In the genomic region with DNA sequence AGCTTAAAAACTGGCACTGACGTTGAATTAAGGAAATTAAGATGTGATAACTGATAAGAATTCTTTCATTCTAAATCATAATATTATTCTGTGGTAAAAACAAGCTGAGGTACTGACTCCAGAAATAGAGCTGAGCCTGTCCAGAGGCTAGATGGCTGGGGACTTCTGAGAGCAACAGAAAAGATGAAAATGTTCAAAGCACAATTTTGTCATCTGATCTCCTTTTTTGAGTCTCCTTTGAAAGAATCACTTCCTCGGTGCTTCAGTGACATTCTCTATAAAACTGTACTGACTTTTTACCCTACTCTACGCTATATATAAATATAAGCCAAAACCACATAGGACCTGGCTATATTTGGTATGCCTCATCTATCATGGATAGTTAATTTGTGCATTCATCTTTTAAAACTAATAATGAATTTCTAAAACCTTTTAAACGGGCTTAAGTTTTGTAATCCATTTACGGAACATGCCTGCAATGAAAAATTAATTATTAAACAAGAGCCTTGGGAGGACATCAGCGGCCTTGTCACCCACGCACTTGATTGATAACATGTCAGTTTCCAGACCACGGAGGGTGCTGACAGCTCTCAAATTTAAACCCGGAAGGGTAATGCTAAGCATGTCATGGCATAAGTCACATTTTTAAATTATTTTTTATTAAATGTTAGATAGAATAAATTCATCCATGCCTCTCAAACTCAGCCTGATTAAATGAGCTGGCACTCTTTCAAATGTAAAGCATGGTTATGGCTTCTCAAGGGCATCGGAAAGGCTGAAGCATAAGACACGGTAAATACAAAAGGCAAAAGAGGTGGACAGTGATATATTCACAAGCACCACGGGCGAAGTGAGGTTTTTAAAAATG, we compare ENCODE assay signal across 9 cellular contexts.
A peak's percentile ranks its signal among the peaks of the same experiment; 100 is the strongest.
DNase-seq lines count a peak whose midpoint lies in the region; ATAC-seq and TF ChIP-seq lines count a peak whose summit lies in the region.
"Had no signal": no experiment of that assay in that cellular context is flagged by ENCODE, and none has a peak within 500 bp of the region (broad histone marks: within the 10 kb centered on the region; RNA-seq: fewer than 3 reads in every experiment).

No MANE protein-coding gene starts in this region.

- H3K27me3 Mint-ChIP-seq in CD14-positive monocyte (ENCODE audit: low read depth in 3 of 3), result no peaks in the 10 kb centered on the region
- H3K27me3 Mint-ChIP-seq in activated naive CD4-positive, alpha-beta T cell treated with anti-CD3 and anti-CD28 coated beads, Interleukin-2, amount 10 ng/mL, durations not matched to agents 7 days and 5 days, result no peaks in the 10 kb centered on the region
- H3K27me3 Mint-ChIP-seq: activated CD4-positive, alpha-beta memory T cell treated with anti-CD3 and anti-CD28 coated beads for 36 hours had no signal

- CTCF ChIA-PET in activated naive CD4-positive, alpha-beta T cell treated with anti-CD3 and anti-CD28 coated beads, Interleukin-2, amount 10 ng/mL, durations not matched to agents 7 days and 5 days (lab: Charles Lee), result no interaction called here

- TF ChIP-seq CTCF in CD14-positive monocyte (IDR thresholded peaks at IDR 0.05), result no peak

- H3K27ac Mint-ChIP-seq in CD14-positive monocyte, result no peak overlapping the region
- no peak overlapping the region for H3K27ac Mint-ChIP-seq in activated naive CD4-positive, alpha-beta T cell treated with anti-CD3 and anti-CD28 coated beads, Interleukin-2, amount 10 ng/mL, durations not matched to agents 7 days and 5 days
- H3K27ac Mint-ChIP-seq: activated CD4-positive, alpha-beta memory T cell treated with anti-CD3 and anti-CD28 coated beads for 36 hours had no signal

- peaks cover 8% of the 10 kb centered on the region for H3K4me1 Mint-ChIP-seq in CD14-positive monocyte
- no peaks in the 10 kb centered on the region for H3K4me1 Mint-ChIP-seq in activated naive CD4-positive, alpha-beta T cell treated with anti-CD3 and anti-CD28 coated beads, Interleukin-2, amount 10 ng/mL, durations not matched to agents 7 days and 5 days

- peak; percentile 52 for ATAC-seq in GM21737 (IDR thresholded peaks at IDR 0.05; ENCODE audit: unreplicated experiment)

- H3K4me3 Mint-ChIP-seq in CD14-positive monocyte, result peak overlapping the region; percentile 47 to 63
- H3K4me3 Mint-ChIP-seq in activated naive CD4-positive, alpha-beta T cell treated with anti-CD3 and anti-CD28 coated beads, Interleukin-2, amount 10 ng/mL, durations not matched to agents 7 days and 5 days, result no peak overlapping the region
- H3K4me3 Mint-ChIP-seq: activated CD4-positive, alpha-beta memory T cell treated with anti-CD3 and anti-CD28 coated beads for 36 hours had no signal

- intact Hi-C loops in CD14-positive monocyte (cut with micrococcal nuclease), result no loop called here

- no peak for DNase-seq in CD14-positive monocyte (ENCODE audit: low spot score)
- peak; percentile 9 for DNase-seq in NCI-H1092 (lab: John Stamatoyannopoulos, UW)
- DNase-seq in left kidney (ENCODE audit: low read depth, low spot score), result peak; percentile 12
- DNase-seq in activated T-cell treated with anti-CD3 and anti-CD28 coated beads, Interleukin-2, amount 50 U/mL, for 48 hours, result no peak
- DNase-seq in DMS153 (lab: John Stamatoyannopoulos, UW), result no peak
- DNase-seq in RPMI8226, result no peak
- DNase-seq in activated naive CD4-positive, alpha-beta T cell treated with anti-CD3 and anti-CD28 coated beads, Interleukin-2, amount 10 ng/mL, durations not matched to agents 7 days and 5 days, result no peak

- H3K36me3 Mint-ChIP-seq in CD14-positive monocyte, result no peaks in the 10 kb centered on the region
- H3K36me3 Mint-ChIP-seq in activated naive CD4-positive, alpha-beta T cell treated with anti-CD3 and anti-CD28 coated beads, Interleukin-2, amount 10 ng/mL, durations not matched to agents 7 days and 5 days, result no peaks in the 10 kb centered on the region
- H3K36me3 Mint-ChIP-seq: activated CD4-positive, alpha-beta memory T cell treated with anti-CD3 and anti-CD28 coated beads for 36 hours had no signal

- peaks cover 0 to 7% (median 3%) of the 10 kb centered on the region in 7 donors for H3K9me3 Mint-ChIP-seq in CD14-positive monocyte
- H3K9me3 Mint-ChIP-seq in activated naive CD4-positive, alpha-beta T cell treated with anti-CD3 and anti-CD28 coated beads, Interleukin-2, amount 10 ng/mL, durations not matched to agents 7 days and 5 days, result peaks cover 6% of the 10 kb centered on the region

Comparison
In these comparisons a context has a peak if more than half of its experiments do, and no peak if none do; other contexts are left out.
1. DNase-seq: peak in NCI-H1092 (single experiment) and left kidney (single experiment); none in CD14-positive monocyte (single experiment), activated T-cell treated with anti-CD3 and anti-CD28 coated beads, Interleukin-2, amount 50 U/mL, for 48 hours (0 of 2), DMS153 (single experiment), RPMI8226 (single experiment) and activated naive CD4-positive, alpha-beta T cell treated with anti-CD3 and anti-CD28 coated beads, Interleukin-2, amount 10 ng/mL, durations not matched to agents 7 days and 5 days (single experiment).